Comparison of ENCODE assay signal across 16 cellular contexts in the genomic region with DNA sequence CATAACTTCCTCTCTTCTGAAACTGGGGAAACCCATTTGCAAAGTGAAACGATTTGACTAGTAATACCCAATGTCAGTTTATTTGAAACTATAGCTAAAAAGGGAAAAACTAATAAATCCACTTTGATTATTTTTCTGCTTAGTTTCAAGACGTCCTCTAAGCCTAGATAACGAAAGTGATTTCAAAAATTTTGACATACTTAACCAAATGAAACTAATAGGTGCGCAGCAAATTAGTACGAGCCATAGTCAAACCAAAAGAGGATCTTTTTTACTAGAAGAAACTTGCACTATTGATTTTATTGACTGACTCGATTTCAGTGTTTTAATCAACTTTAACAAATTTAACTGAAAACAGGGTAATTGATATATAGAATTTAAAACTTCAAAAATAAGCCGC. TPM values are rescaled to one million over a fixed set of nuclear protein-coding genes. Genes with fewer than 3 reads are reported as not detected.
DNase-seq lines count a peak whose midpoint lies in the region; ATAC-seq lines count a peak whose summit lies in the region.
"Had no signal": no experiment of that assay in that cellular context is flagged by ENCODE, and none has a peak within 500 bp of the region (broad histone marks: within the 10 kb centered on the region; RNA-seq: fewer than 3 reads in every experiment).

No MANE protein-coding gene starts in this region.

- H3K9me3 ChIP-seq in Karpas-422 (ENCODE audit: low read length) = no peaks in the 10 kb centered on the region
- H3K9me3 ChIP-seq: left lung, tibial nerve had no signal

- no peak overlapping the region for H3K4me3 ChIP-seq in Karpas-422 (ENCODE audit: low read length)
- H3K4me3 ChIP-seq: tibial nerve had no signal

- H3K9ac ChIP-seq in Karpas-422 (ENCODE audit: low read length) = no peak overlapping the region
- H3K9ac ChIP-seq: GM23248 had no signal

- H3K79me2 ChIP-seq in Karpas-422 (ENCODE audit: low read length) = no peaks in the 10 kb centered on the region

- H3K27ac ChIP-seq in Karpas-422 (ENCODE audit: low read length) = no peak overlapping the region
- H3K27ac ChIP-seq in epithelial cell of prostate = peak overlapping the region; percentile 56
- H3K27ac ChIP-seq: GM23248, left lung, tibial nerve had no signal

- H3K4me2 ChIP-seq in Karpas-422 (ENCODE audit: low read depth, low read length, poor library complexity, severe bottlenecking) = peak overlapping the region; percentile 58

- no peaks in the 10 kb centered on the region for H4K20me1 ChIP-seq in Karpas-422 (ENCODE audit: insufficient read depth, low read depth, low read length)

- no peaks in the 10 kb centered on the region for H3K36me3 ChIP-seq in Karpas-422 (ENCODE audit: insufficient read depth, low read length)
- H3K36me3 ChIP-seq: left lung, tibial nerve had no signal

- peaks cover 21% of the 10 kb centered on the region for H3K4me1 Mint-ChIP-seq in activated naive CD4-positive, alpha-beta T cell treated with anti-CD3 and anti-CD28 coated beads, Interleukin-2, amount 50 U/mL, for 24 hours
- peaks cover 23% of the 10 kb centered on the region for H3K4me1 Mint-ChIP-seq in stimulated activated naive CD8-positive, alpha-beta T cell treated with anti-CD3 and anti-CD28 coated beads, Interleukin-15, amount 100 ng/mL, for 72 hours
- peaks cover 11% of the 10 kb centered on the region for H3K4me1 Mint-ChIP-seq in T-helper 2 cell treated with Interferon-gamma antibody and Interleukin-4, amounts not matched to agents 5 μg/mL and 100 μg/mL, for 36 hours (ENCODE audit: low read depth)

- peaks cover 62% of the 10 kb centered on the region for H3K27me3 Mint-ChIP-seq in activated naive CD4-positive, alpha-beta T cell treated with anti-CD3 and anti-CD28 coated beads, Interleukin-2, amount 50 U/mL, for 24 hours
- H3K27me3 Mint-ChIP-seq in stimulated activated naive CD8-positive, alpha-beta T cell treated with anti-CD3 and anti-CD28 coated beads, Interleukin-15, amount 100 ng/mL, for 72 hours = peaks cover 81% of the 10 kb centered on the region
- peaks cover 80% of the 10 kb centered on the region for H3K27me3 Mint-ChIP-seq in T-helper 2 cell treated with Interferon-gamma antibody and Interleukin-4, amounts not matched to agents 5 μg/mL and 100 μg/mL, for 36 hours (ENCODE audit: low read depth)

- H3K9me3 Mint-ChIP-seq in activated naive CD4-positive, alpha-beta T cell treated with anti-CD3 and anti-CD28 coated beads, Interleukin-2, amount 50 U/mL, for 24 hours = peaks cover 14% of the 10 kb centered on the region
- peaks cover 4 to 6% of the 10 kb centered on the region in 2 donors for H3K9me3 Mint-ChIP-seq in activated naive CD4-positive, alpha-beta T cell treated with anti-CD3 and anti-CD28 coated beads, Interleukin-2, amount 50 U/mL, for 72 hours
- H3K9me3 Mint-ChIP-seq in stimulated activated naive CD8-positive, alpha-beta T cell treated with anti-CD3 and anti-CD28 coated beads, Interleukin-15, amount 100 ng/mL, for 72 hours = peaks cover 0 to 3% of the 10 kb centered on the region in 2 donors
- peaks cover 3% of the 10 kb centered on the region for H3K9me3 Mint-ChIP-seq in T-helper 2 cell treated with Interferon-gamma antibody and Interleukin-4, amounts not matched to agents 5 μg/mL and 100 μg/mL, for 36 hours

- no peaks in the 10 kb centered on the region for H3K9me2 ChIP-seq in Karpas-422 (replicated peaks; ENCODE audit: insufficient read depth, low read length)

- peaks cover 8% of the 10 kb centered on the region for H3K36me3 Mint-ChIP-seq in activated naive CD4-positive, alpha-beta T cell treated with anti-CD3 and anti-CD28 coated beads, Interleukin-2, amount 50 U/mL, for 24 hours
- H3K36me3 Mint-ChIP-seq in activated naive CD4-positive, alpha-beta T cell treated with anti-CD3 and anti-CD28 coated beads, Interleukin-2, amount 50 U/mL, for 72 hours = peaks cover 8 to 32% of the 10 kb centered on the region in 2 donors
- H3K36me3 Mint-ChIP-seq in T-helper 2 cell treated with Interferon-gamma antibody and Interleukin-4, amounts not matched to agents 5 μg/mL and 100 μg/mL, for 36 hours (ENCODE audit: low read depth) = no peaks in the 10 kb centered on the region

- H3K27me3 ChIP-seq in Karpas-422 (ENCODE audit: low read length) = no peaks in the 10 kb centered on the region

- no peak overlapping the region for H3K27ac Mint-ChIP-seq in activated naive CD4-positive, alpha-beta T cell treated with anti-CD3 and anti-CD28 coated beads, Interleukin-2, amount 50 U/mL, for 24 hours
- no peak overlapping the region for H3K27ac Mint-ChIP-seq in activated naive CD4-positive, alpha-beta T cell treated with anti-CD3 and anti-CD28 coated beads, Interleukin-2, amount 50 U/mL, for 72 hours
- H3K27ac Mint-ChIP-seq in stimulated activated naive CD8-positive, alpha-beta T cell treated with anti-CD3 and anti-CD28 coated beads, Interleukin-15, amount 100 ng/mL, for 72 hours = no peak overlapping the region
- H3K27ac Mint-ChIP-seq in T-helper 2 cell treated with Interferon-gamma antibody and Interleukin-4, amounts not matched to agents 5 μg/mL and 100 μg/mL, for 36 hours = no peak overlapping the region
- H3K27ac Mint-ChIP-seq: T-helper 1 cell treated with Interleukin-12 subunit alpha and Interleukin-12 subunit beta and Interleukin-4 antibody, amounts not matched to agents 30 μg/mL and 1 μg/mL, for 36 hours had no signal

- peaks cover 5% of the 10 kb centered on the region for H3K4me1 ChIP-seq in Karpas-422 (ENCODE audit: low read length)

- no peak for ATAC-seq in activated naive CD4-positive, alpha-beta T cell treated with anti-CD3 and anti-CD28 coated beads, Interleukin-2, amount 50 U/mL, for 72 hours
- ATAC-seq in stimulated activated naive CD8-positive, alpha-beta T cell treated with anti-CD3 and anti-CD28 coated beads, Interleukin-15, amount 100 ng/mL, for 72 hours = no peak
- ATAC-seq in GM21576 (IDR thresholded peaks at IDR 0.05; ENCODE audit: unreplicated experiment) = no peak
- ATAC-seq: left lung, Panc1 had no signal

- no peak overlapping the region for H2AFZ ChIP-seq in Karpas-422 (ENCODE audit: low read length)

- peak overlapping the region; percentile 30 for H3K4me3 Mint-ChIP-seq in activated naive CD4-positive, alpha-beta T cell treated with anti-CD3 and anti-CD28 coated beads, Interleukin-2, amount 50 U/mL, for 24 hours
- peak overlapping the region; percentile 44 to 90 for H3K4me3 Mint-ChIP-seq in stimulated activated naive CD8-positive, alpha-beta T cell treated with anti-CD3 and anti-CD28 coated beads, Interleukin-15, amount 100 ng/mL, for 72 hours
- H3K4me3 Mint-ChIP-seq in T-helper 2 cell treated with Interferon-gamma antibody and Interleukin-4, amounts not matched to agents 5 μg/mL and 100 μg/mL, for 36 hours = no peak overlapping the region

- no peak for DNase-seq in activated naive CD4-positive, alpha-beta T cell treated with anti-CD3 and anti-CD28 coated beads, Interleukin-2, amount 50 U/mL, for 72 hours (ENCODE audit: low spot score in 2 of 2)
- no peak for DNase-seq in Karpas-422
- no peak for DNase-seq in epithelial cell of prostate (ENCODE audit: low read depth, low spot score)
- DNase-seq in stimulated activated naive CD8-positive, alpha-beta T cell treated with anti-CD3 and anti-CD28 coated beads, Interleukin-15, amount 100 ng/mL, for 72 hours = no peak
- no peak for DNase-seq in T-helper 2 cell treated with Interferon-gamma antibody and Interleukin-4, amounts not matched to agents 5 μg/mL and 100 μg/mL, for 36 hours (ENCODE audit: low spot score)
- DNase-seq in activated T-cell treated with anti-CD3 and anti-CD28 coated beads, Interleukin-2, amount 50 U/mL, for 48 hours = no peak
- DNase-seq: activated naive CD4-positive, alpha-beta T cell; caudate nucleus; GM23248; NCI-H1105 had no signal

RNA-seq across cellular contexts. Expression of gene SP8, which starts 9.9 kb away (rescaled TPM):
- total RNA-seq in activated naive CD4-positive, alpha-beta T cell treated with anti-CD3 and anti-CD28 coated beads, Interleukin-2, amount 50 U/mL, for 72 hours = not detected
- not detected in 2 replicates for total RNA-seq in Karpas-422 (2014; rRNA removed; shearing (Covaris generic); ENCODE audit: low replicate concordance)
- total RNA-seq: GM23248, left lung had no signal
